In genomic region chr11:77522215-77522614, GRCh38 we compare ENCODE assay signal across 11 cellular contexts.
"Had no signal": no experiment of that assay in that cellular context is flagged by ENCODE, and none has a peak within 500 bp of the region (broad histone marks: within the 10 kb centered on the region; RNA-seq: fewer than 3 reads in every experiment).

No MANE protein-coding gene starts in this region.

- H3K4me1 ChIP-seq: prostate gland, right lobe of liver had no signal

- ATAC-seq: activated T-helper 17 cell treated with anti-CD3 and anti-CD28 coated beads, Interleukin-2, amount 50 U/mL, for 72 hours; left colon; right lobe of liver; stimulated activated naive B cell treated with anti-CD40 and anti-IgM and Interleukin-4, amounts not matched to agents 10 μg/mL and 1 μg/mL and 100 μg/mL, for 72 hours had no signal

- H3K27me3 ChIP-seq: brain microvascular endothelial cell, right lobe of liver had no signal

- DNase-seq: activated CD4-positive, alpha-beta T cell treated with anti-CD3 and anti-CD28 coated beads for 48 hours; activated naive CD4-positive, alpha-beta T cell treated with anti-CD3 and anti-CD28 coated beads for 36 hours; brain microvascular endothelial cell; hypothalamus; left colon; right lobe of liver; stimulated activated CD4-positive, alpha-beta T cell treated with anti-CD3 and anti-CD28 coated beads, Interleukin-2, amount 100 ng/mL, for 24 hours; stimulated activated naive B cell treated with anti-CD40 and anti-IgM and Interleukin-4, amounts not matched to agents 10 μg/mL and 1 μg/mL and 100 μg/mL, for 72 hours; trophoblast cell had no signal

- H3K36me3 ChIP-seq: brain microvascular endothelial cell, prostate gland, right lobe of liver had no signal

- H3K4me3 ChIP-seq: prostate gland, right lobe of liver had no signal

- H3K27ac ChIP-seq: brain microvascular endothelial cell, prostate gland, right lobe of liver had no signal

- H3K9me3 ChIP-seq: prostate gland, right lobe of liver had no signal
